In the genomic region with DNA sequence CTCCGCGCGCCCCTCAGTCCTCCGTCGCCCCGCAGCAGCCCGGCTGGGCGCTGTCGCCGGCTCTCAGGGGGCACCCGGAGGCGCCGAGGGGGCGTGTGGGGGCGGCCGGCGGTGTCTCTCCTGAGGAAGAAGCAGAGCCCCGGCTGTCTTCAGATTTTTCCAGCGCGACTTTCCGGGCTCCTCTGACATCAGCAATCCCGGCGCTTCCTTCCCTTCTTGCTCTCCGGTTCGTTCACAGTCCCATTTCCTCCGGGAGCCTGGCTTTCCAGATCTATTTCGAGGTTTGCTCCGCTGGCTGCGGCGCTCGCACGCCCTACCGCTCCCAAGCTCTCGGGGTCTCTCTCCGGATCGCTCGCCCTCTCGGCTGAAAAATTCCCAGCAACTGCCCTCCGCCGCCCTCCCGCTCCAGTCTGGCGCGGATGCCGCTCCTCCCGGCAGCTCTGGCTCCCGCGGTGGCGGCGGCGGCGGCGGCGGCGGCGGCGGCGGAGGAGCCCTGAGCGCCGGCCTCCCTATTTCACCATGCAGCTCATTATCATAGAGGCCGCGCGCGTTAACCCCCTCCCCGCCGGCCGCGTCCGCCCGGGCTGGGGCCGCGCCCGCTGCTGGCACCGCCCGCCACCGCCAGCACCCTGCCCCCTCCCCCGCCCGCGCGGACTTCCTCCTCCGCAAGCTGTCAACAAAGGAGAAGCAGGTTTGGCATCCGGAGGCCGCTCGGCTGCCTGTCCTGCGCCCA, we compare ENCODE assay signal across 8 cellular contexts. TPM values are rescaled to one million over a fixed set of nuclear protein-coding genes. Genes with fewer than 3 reads are reported as not detected.
DNase-seq lines count a peak whose midpoint lies in the region; ATAC-seq and TF ChIP-seq lines count a peak whose summit lies in the region.

A gene with protein sequence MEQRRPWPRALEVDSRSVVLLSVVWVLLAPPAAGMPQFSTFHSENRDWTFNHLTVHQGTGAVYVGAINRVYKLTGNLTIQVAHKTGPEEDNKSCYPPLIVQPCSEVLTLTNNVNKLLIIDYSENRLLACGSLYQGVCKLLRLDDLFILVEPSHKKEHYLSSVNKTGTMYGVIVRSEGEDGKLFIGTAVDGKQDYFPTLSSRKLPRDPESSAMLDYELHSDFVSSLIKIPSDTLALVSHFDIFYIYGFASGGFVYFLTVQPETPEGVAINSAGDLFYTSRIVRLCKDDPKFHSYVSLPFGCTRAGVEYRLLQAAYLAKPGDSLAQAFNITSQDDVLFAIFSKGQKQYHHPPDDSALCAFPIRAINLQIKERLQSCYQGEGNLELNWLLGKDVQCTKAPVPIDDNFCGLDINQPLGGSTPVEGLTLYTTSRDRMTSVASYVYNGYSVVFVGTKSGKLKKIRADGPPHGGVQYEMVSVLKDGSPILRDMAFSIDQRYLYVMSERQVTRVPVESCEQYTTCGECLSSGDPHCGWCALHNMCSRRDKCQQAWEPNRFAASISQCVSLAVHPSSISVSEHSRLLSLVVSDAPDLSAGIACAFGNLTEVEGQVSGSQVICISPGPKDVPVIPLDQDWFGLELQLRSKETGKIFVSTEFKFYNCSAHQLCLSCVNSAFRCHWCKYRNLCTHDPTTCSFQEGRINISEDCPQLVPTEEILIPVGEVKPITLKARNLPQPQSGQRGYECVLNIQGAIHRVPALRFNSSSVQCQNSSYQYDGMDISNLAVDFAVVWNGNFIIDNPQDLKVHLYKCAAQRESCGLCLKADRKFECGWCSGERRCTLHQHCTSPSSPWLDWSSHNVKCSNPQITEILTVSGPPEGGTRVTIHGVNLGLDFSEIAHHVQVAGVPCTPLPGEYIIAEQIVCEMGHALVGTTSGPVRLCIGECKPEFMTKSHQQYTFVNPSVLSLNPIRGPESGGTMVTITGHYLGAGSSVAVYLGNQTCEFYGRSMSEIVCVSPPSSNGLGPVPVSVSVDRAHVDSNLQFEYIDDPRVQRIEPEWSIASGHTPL (N-terminal part only) (minus strand): TSS at position 534 of the 733 bp plus-strand sequence. CDS start 26,462 bp downstream, outside the sequence.

- DNase-seq in M059J (ENCODE audit: low read depth) (peak; percentile 78), SJSA1 (ENCODE audit: low read depth in 1 of 2, low spot score in 2 of 2) (peak; percentile 84 to 88), thoracic aorta (ENCODE audit: low spot score) (peak; percentile 40)
- DNase-seq in activated naive CD4-positive, alpha-beta T cell treated with anti-CD3 and anti-CD28 coated beads, Interleukin-2, amount 50 U/mL, for 16 hours = peak; percentile 54

- TF ChIP-seq POLR2A in gastroesophageal sphincter (IDR thresholded peaks at IDR 0.05) = peak; percentile 63 to 74

- no peak for TF ChIP-seq EP300 in gastroesophageal sphincter (IDR thresholded peaks at IDR 0.05)

- H3K36me3 ChIP-seq in SJSA1 (peaks cover 11% of the 10 kb centered on the region), gastroesophageal sphincter (no peaks in the 10 kb centered on the region), neuron (ENCODE audit: insufficient read depth, low read length) (no peaks in the 10 kb centered on the region), thoracic aorta (no peaks in the 10 kb centered on the region)

- peak within 1 kb of the TSS; percentile 80 for H3K4me3 ChIP-seq in SJSA1
- peak within 1 kb of the TSS; percentile 73 to 85 for H3K4me3 ChIP-seq in gastroesophageal sphincter
- peak within 1 kb of the TSS; percentile 73 for H3K4me3 ChIP-seq in neuron (ENCODE audit: low read length)
- H3K4me3 ChIP-seq in thoracic aorta = peak within 1 kb of the TSS; percentile 80

- H3K27me3 ChIP-seq in SJSA1 (replicated peaks) = no peaks in the 10 kb centered on the region
- no peaks in the 10 kb centered on the region for H3K27me3 ChIP-seq in gastroesophageal sphincter
- no peaks in the 10 kb centered on the region for H3K27me3 ChIP-seq in neuron (ENCODE audit: insufficient read depth, low read length)
- H3K27me3 ChIP-seq in thoracic aorta (replicated peaks; ENCODE audit: insufficient read depth) = no peaks in the 10 kb centered on the region

- peak in 1 of 4 experiments; percentile 16 for TF ChIP-seq CTCF in gastroesophageal sphincter (IDR thresholded peaks at IDR 0.05)
- no peak for TF ChIP-seq CTCF in thoracic aorta (IDR thresholded peaks at IDR 0.05)

- H3K27ac ChIP-seq in SJSA1 = peak within 1 kb of the TSS; percentile 56
- peak within 1 kb of the TSS; percentile 80 to 91 (median 90) for H3K27ac ChIP-seq in gastroesophageal sphincter
- H3K27ac ChIP-seq in thoracic aorta = peak within 1 kb of the TSS; percentile 84 to 88

- H3K9me3 ChIP-seq in SJSA1 (replicated peaks) (no peaks in the 10 kb centered on the region), gastroesophageal sphincter (no peaks in the 10 kb centered on the region), neuron (ENCODE audit: low read length) (no peaks in the 10 kb centered on the region), thoracic aorta (no peaks in the 10 kb centered on the region)

- H3K4me1 ChIP-seq in SJSA1 (replicated peaks) (peaks cover 31% of the 10 kb centered on the region), gastroesophageal sphincter (peaks cover 0 to 71% (median 21%) of the 10 kb centered on the region in 3 donors), neuron (ENCODE audit: insufficient read depth, low read length) (peaks cover 54% of the 10 kb centered on the region), thoracic aorta (ENCODE audit: control insufficient read depth in 1 of 2, low read depth in 2 of 2) (peaks cover 35 to 68% of the 10 kb centered on the region in 2 donors)

- peak within 1 kb of the TSS; percentile 88 for H2AFZ ChIP-seq in neuron (ENCODE audit: low read depth, low read length)

- ATAC-seq in GM18868 (IDR thresholded peaks at IDR 0.05; ENCODE audit: unreplicated experiment) = peak; percentile 66
- peak; percentile 87 for ATAC-seq in gastroesophageal sphincter
- ATAC-seq in thoracic aorta (ENCODE audit: insufficient number of reproducible peaks, low FRiP score, low read depth) = peak; percentile 43
- no peak for ATAC-seq in HG02870 (IDR thresholded peaks at IDR 0.05; ENCODE audit: unreplicated experiment)

- 0% methylated on average over 6 to 15 of the region's 84 CpGs for WGBS in gastroesophageal sphincter (ENCODE audit: low coverage in 1 of 2), 2 donors

RNA-seq across cellular contexts. Expression of the gene that starts here (rescaled TPM):
- total RNA-seq in M059J (2014; rRNA removed; shearing (Covaris generic)) = 2.0 and 2.8 TPM in 2 replicates
- total RNA-seq in SJSA1 (2014; rRNA removed; shearing (Covaris generic)) = 5.4 and 8.7 TPM in 2 replicates
- 10 to 100 TPM; 12.5 to 38.3 (median 32.0) TPM for total RNA-seq in gastroesophageal sphincter
- 10 to 100 TPM; 30.2 to 62.2 TPM for total RNA-seq in thoracic aorta
